Comparison of ENCODE assay signal across 11 cellular contexts in the genomic region with DNA sequence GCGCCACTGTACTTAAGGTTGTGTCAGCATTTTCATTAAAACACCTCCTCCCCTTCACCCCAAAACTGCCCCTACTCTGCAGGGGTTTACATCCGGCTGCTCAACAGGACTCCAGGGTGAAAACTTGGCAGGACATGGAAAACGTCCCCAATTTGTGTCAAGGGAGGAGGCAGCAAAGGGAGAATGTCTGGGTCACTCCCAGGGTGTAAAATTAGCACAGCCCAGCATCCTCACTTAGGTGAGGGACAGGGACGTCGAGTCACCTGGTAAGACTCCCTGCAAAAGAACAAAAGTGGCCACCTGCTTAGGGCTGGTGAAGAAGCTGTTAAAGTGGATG.
DNase-seq lines count a peak whose midpoint lies in the region; ATAC-seq and TF ChIP-seq lines count a peak whose summit lies in the region.
"Had no signal": no experiment of that assay in that cellular context is flagged by ENCODE, and none has a peak within 500 bp of the region (broad histone marks: within the 10 kb centered on the region; RNA-seq: fewer than 3 reads in every experiment).

No MANE protein-coding gene starts in this region.

- H3K36me3 Mint-ChIP-seq in activated naive CD4-positive, alpha-beta T cell treated with anti-CD3 and anti-CD28 coated beads for 36 hours (ENCODE audit: low read depth) = peaks cover 65% of the 10 kb centered on the region
- peaks cover 100% of the 10 kb centered on the region for H3K36me3 Mint-ChIP-seq in activated T-helper 17 cell treated with anti-CD3 and anti-CD28 coated beads, Interleukin-2, amount 50 U/mL, for 72 hours (ENCODE audit: low read depth)

- H3K9me3 ChIP-seq in tibial nerve = no peaks in the 10 kb centered on the region

- peak overlapping the region; percentile 6 for H3K4me3 Mint-ChIP-seq in activated naive CD4-positive, alpha-beta T cell treated with anti-CD3 and anti-CD28 coated beads for 36 hours
- no peak overlapping the region for H3K4me3 Mint-ChIP-seq in activated T-helper 17 cell treated with anti-CD3 and anti-CD28 coated beads, Interleukin-2, amount 50 U/mL, for 72 hours

- TF ChIP-seq CTCF in tibial nerve (IDR thresholded peaks at IDR 0.05) = no peak

- H3K27ac ChIP-seq in layer of hippocampus (ENCODE audit: low read depth, low read length) (peak overlapping the region; percentile 79), temporal lobe (ENCODE audit: low read depth, low read length) (peak overlapping the region; percentile 96), tibial nerve (peak overlapping the region in 2 of 4 donors; percentile 71 to 85)

- intact Hi-C loops in activated naive CD4-positive, alpha-beta T cell treated with anti-CD3 and anti-CD28 coated beads for 36 hours (cut with micrococcal nuclease) = loop anchor here (2.0 kb wide), 1 partner anchor 250 kb away; no protein-coding TSS in a partner anchor

- CTCF ChIA-PET in activated naive CD4-positive, alpha-beta T cell treated with anti-CD3 and anti-CD28 coated beads for 36 hours (lab: Charles Lee) = interaction anchor here (0.6 to 1.7 kb wide), 4 partner anchors 9 to 45 kb away, joined by 4 to 7 read pairs (median 6); no protein-coding TSS in a partner anchor

- no peak for TF ChIP-seq EP300 in tibial nerve (IDR thresholded peaks at IDR 0.05)

- ATAC-seq in activated T-helper 17 cell treated with anti-CD3 and anti-CD28 coated beads, Interleukin-2, amount 50 U/mL, for 72 hours (replicated peaks) = no peak
- no peak for ATAC-seq in GM18511 (IDR thresholded peaks at IDR 0.05; ENCODE audit: unreplicated experiment)

- peaks cover 0 to 15% (median 0%) of the 10 kb centered on the region in 3 donors for H3K36me3 ChIP-seq in tibial nerve

- H3K9me3 Mint-ChIP-seq in activated naive CD4-positive, alpha-beta T cell treated with anti-CD3 and anti-CD28 coated beads for 36 hours = no peaks in the 10 kb centered on the region
- H3K9me3 Mint-ChIP-seq in activated T-helper 17 cell treated with anti-CD3 and anti-CD28 coated beads, Interleukin-2, amount 50 U/mL, for 72 hours = no peaks in the 10 kb centered on the region

- no peaks in the 10 kb centered on the region for H3K27me3 ChIP-seq in layer of hippocampus (ENCODE audit: control insufficient read depth, insufficient read depth, low read length)
- H3K27me3 ChIP-seq in tibial nerve = no peaks in the 10 kb centered on the region

- peaks cover 0 to 96% (median 68%) of the 10 kb centered on the region in 4 donors for H3K4me1 ChIP-seq in tibial nerve

- H3K27ac Mint-ChIP-seq in activated naive CD4-positive, alpha-beta T cell treated with anti-CD3 and anti-CD28 coated beads for 36 hours = peak overlapping the region; percentile 92
- peak overlapping the region; percentile 90 for H3K27ac Mint-ChIP-seq in activated T-helper 17 cell treated with anti-CD3 and anti-CD28 coated beads, Interleukin-2, amount 50 U/mL, for 72 hours

- H3K4me1 Mint-ChIP-seq in activated naive CD4-positive, alpha-beta T cell treated with anti-CD3 and anti-CD28 coated beads for 36 hours (ENCODE audit: low read depth) = peaks cover 100% of the 10 kb centered on the region
- peaks cover 91% of the 10 kb centered on the region for H3K4me1 Mint-ChIP-seq in activated T-helper 17 cell treated with anti-CD3 and anti-CD28 coated beads, Interleukin-2, amount 50 U/mL, for 72 hours

- no peak overlapping the region for H3K4me3 ChIP-seq in tibial nerve

- WGBS in tibial nerve, 2 donors = 41 to 49% methylated on average over 5 of the region's 5 CpGs

- H3K27me3 Mint-ChIP-seq in activated naive CD4-positive, alpha-beta T cell treated with anti-CD3 and anti-CD28 coated beads for 36 hours (ENCODE audit: low read depth) = no peaks in the 10 kb centered on the region
- no peaks in the 10 kb centered on the region for H3K27me3 Mint-ChIP-seq in activated T-helper 17 cell treated with anti-CD3 and anti-CD28 coated beads, Interleukin-2, amount 50 U/mL, for 72 hours

- no peak for TF ChIP-seq POLR2A in tibial nerve (IDR thresholded peaks at IDR 0.05)

- DNase-seq in activated naive CD4-positive, alpha-beta T cell treated with anti-CD3 and anti-CD28 coated beads for 36 hours = no peak
- DNase-seq in activated naive CD4-positive, alpha-beta T cell treated with Interleukin-2 at 50 U/mL for 16 hours = no peak
- DNase-seq in KG1 (lab: John Stamatoyannopoulos, UW) (no peak), tibial nerve (ENCODE audit: low spot score in 2 of 2) (no peak)
- DNase-seq: activated CD8-positive, alpha-beta memory T cell treated with anti-CD3 and anti-CD28 coated beads for 24 hours; AML-193; Right ventricle myocardium superior had no signal
